In genomic region chr7:32673275-32673983, GRCh38 we compare ENCODE assay signal across 1 cellular context.
TF ChIP-seq lines count a peak whose summit lies in the region.

No MANE protein-coding gene starts in this region.

TF ChIP-seq in K562, 482 proteins besides CTCF, POLR2A, EP300 and RAD21 (continued from another document and continues in another):
- TF ChIP-seq CEBPZ (IDR thresholded peaks at IDR 0.05; ENCODE audit: borderline replicate concordance, low read depth, low read length) (no peak), NKRF (IDR thresholded peaks at IDR 0.05; ENCODE audit: borderline replicate concordance) (no peak), GABPA (tag; conservative IDR thresholded peaks at IDR 0.05; ENCODE audit: low read depth) (0 out of 2 replicates have a peak, but pooled peaks have one; percentile 25), ZNF280B (CRISPR knock-in tag; IDR thresholded peaks at IDR 0.05) (no peak), TRIM28 (IDR thresholded peaks at IDR 0.05) (no peak), ZNF436 (CRISPR knock-in tag; IDR thresholded peaks at IDR 0.05) (no peak), SPI1 (IDR thresholded peaks at IDR 0.05; ENCODE audit: borderline replicate concordance, low read depth, low read length) (no peak), ZKSCAN8 (CRISPR knock-in tag; IDR thresholded peaks at IDR 0.05) (no peak), SMAD2 (IDR thresholded peaks at IDR 0.05; ENCODE audit: low read depth, low read length) (no peak), STAT5B (CRISPR knock-in tag; IDR thresholded peaks at IDR 0.05) (no peak), ZBTB2 (IDR thresholded peaks at IDR 0.05) (no peak), ZNF133 (CRISPR knock-in tag; IDR thresholded peaks at IDR 0.05) (no peak), HOMEZ (CRISPR knock-in tag; IDR thresholded peaks at IDR 0.05) (no peak), TAF9B (IDR thresholded peaks at IDR 0.05; ENCODE audit: partially characterized antibody) (no peak), SOX6 (IDR thresholded peaks at IDR 0.05) (no peak), CBX2 (IDR thresholded peaks at IDR 0.05; ENCODE audit: insufficient read depth, low read length, poor library complexity, severe bottlenecking) (no peak), ZNF184 (CRISPR knock-in tag; IDR thresholded peaks at IDR 0.05) (no peak), CREB5 (CRISPR knock-in tag; IDR thresholded peaks at IDR 0.05) (no peak), KAT7 (CRISPR knock-in tag; IDR thresholded peaks at IDR 0.05; ENCODE audit: borderline replicate concordance) (no peak), ZNF830 (CRISPR knock-in tag; IDR thresholded peaks at IDR 0.05) (no peak), IFI16 (CRISPR knock-in tag; IDR thresholded peaks at IDR 0.05) (no peak), JUND (IDR thresholded peaks at IDR 0.05; ENCODE audit: borderline replicate concordance, low read depth, low read length) (peak; percentile 22; the same call in 1 of the 2 replicates), JUND (tag; IDR thresholded peaks at IDR 0.05; ENCODE audit: borderline replicate concordance, low read depth, low read length) (no peak), ZNF584 (CRISPR knock-in tag; IDR thresholded peaks at IDR 0.05; ENCODE audit: low read depth) (peak; percentile 71; the same call in 1 of the 2 replicates), ID3 (CRISPR knock-in tag; IDR thresholded peaks at IDR 0.05) (no peak), ID3 (tag; IDR thresholded peaks at IDR 0.05) (no peak), TEAD4 (IDR thresholded peaks at IDR 0.05; ENCODE audit: low read length) (no peak), TEAD4 (CRISPR knock-in tag; IDR thresholded peaks at IDR 0.05; ENCODE audit: borderline replicate concordance) (no peak), NR3C1 (CRISPR knock-in tag; IDR thresholded peaks at IDR 0.05) (no peak), COPS2 (conservative IDR thresholded peaks at IDR 0.05) (no peak), CEBPG (CRISPR knock-in tag; IDR thresholded peaks at IDR 0.05) (peak; percentile 61), CEBPG (tag; conservative IDR thresholded peaks at IDR 0.05 in 1 of 2, IDR thresholded peaks at IDR 0.05 in 1 of 2) (peak in 1 of 2 experiments; percentile 87; a peak in 2 of 4 replicates), ZKSCAN3 (CRISPR knock-in tag; IDR thresholded peaks at IDR 0.05) (no peak), ZNF175 (CRISPR knock-in tag; IDR thresholded peaks at IDR 0.05; ENCODE audit: low read depth) (peak; percentile 48; the same call in 1 of the 2 replicates), HMBOX1 (IDR thresholded peaks at IDR 0.05) (no peak), CTCFL (IDR thresholded peaks at IDR 0.05; ENCODE audit: borderline replicate concordance, insufficient read depth, low read depth, low read length, poor library complexity, severe bottlenecking) (no peak), FOSL1 (tag; conservative IDR thresholded peaks at IDR 0.05) (no peak), DMBX1 (CRISPR knock-in tag; IDR thresholded peaks at IDR 0.05; ENCODE audit: borderline replicate concordance) (peak; percentile 75; the same call in 1 of the 2 replicates), CBX3 (IDR thresholded peaks at IDR 0.05; ENCODE audit: borderline replicate concordance in 1 of 2, low read length in 2 of 2) (no peak), PTBP1 (IDR thresholded peaks at IDR 0.05; ENCODE audit: low read depth, low read length) (no peak), NFRKB (IDR thresholded peaks at IDR 0.05; ENCODE audit: low read depth) (peak; percentile 33; the same call in 1 of the 2 replicates), REST (CRISPR knock-in tag; IDR thresholded peaks at IDR 0.05; ENCODE audit: low read depth) (no peak), MTA2 (IDR thresholded peaks at IDR 0.05; ENCODE audit: low read depth) (no peak), CBX8 (IDR thresholded peaks at IDR 0.05; ENCODE audit: borderline replicate concordance, extremely low read depth, low read depth, low read length, poor library complexity, severe bottlenecking) (no peak), ATF7 (IDR thresholded peaks at IDR 0.05) (peak; percentile 35; the same call in 1 of the 2 replicates), HDGF (IDR thresholded peaks at IDR 0.05) (no peak)
